26 cellular contexts compared by ENCODE assay signal in the genomic region with DNA sequence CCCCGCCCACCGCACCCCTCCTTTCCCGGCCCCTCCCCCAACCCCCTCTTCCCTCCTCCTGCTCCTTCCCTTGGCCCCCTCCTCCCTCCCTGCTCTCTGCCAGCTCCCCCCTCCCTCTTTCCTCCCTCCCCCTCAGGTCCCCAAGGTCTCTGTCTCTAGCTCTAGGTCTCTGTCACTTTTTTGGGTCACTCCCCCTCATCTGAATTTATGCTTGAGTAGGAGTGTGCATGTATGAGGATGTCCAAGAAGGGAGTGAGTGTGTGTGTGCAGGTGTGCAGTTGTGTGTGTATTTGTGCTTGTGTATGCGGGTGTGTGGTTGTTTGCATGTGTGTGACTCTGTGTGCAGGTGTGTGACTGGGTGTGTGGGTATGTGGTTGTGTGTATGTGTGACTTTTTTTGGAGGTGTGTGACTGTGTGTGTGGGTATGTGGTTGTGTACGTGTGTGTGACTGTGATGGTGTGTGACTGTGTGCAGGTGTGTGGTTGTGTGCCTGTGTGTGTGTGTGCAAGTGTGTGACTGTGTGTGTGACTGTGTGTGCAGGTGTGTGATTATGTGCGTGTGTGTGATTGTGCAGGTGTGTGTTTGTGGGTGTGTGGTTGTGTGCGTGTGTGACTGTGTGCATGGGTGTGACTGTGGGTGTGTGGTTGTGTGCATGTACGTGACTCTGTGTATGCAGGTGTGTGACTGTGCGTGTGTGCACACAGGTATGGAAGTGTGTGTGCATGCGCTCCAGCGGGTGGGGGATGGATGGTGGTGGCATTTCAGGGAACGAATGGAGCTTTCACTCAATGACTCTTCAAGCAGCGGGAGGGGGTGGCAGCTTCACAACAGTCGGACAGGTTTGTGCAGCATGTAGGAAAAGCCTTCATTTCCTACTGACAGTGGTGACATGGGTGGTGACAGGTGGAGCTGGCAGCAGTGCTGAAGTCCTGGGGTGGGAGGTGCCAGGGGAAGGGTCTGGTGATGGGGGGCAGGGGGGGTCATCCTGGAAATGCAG. TPM values are rescaled to one million over a fixed set of nuclear protein-coding genes. Genes with fewer than 3 reads are reported as not detected.
A peak's percentile ranks its signal among the peaks of the same experiment; 100 is the strongest.
DNase-seq lines count a peak whose midpoint lies in the region; ATAC-seq, FAIRE-seq and TF ChIP-seq lines count a peak whose summit lies in the region.
"Had no signal": no experiment of that assay in that cellular context is flagged by ENCODE, and none has a peak within 500 bp of the region (broad histone marks: within the 10 kb centered on the region; RNA-seq: fewer than 3 reads in every experiment).

No MANE protein-coding gene starts in this region.

- H3K27me3 Mint-ChIP-seq in activated T-cell treated with anti-CD3 and anti-CD28 coated beads, Interleukin-2, amount 50 U/mL, for 4 hours (ENCODE audit: low read depth), result peaks cover 7% of the 10 kb centered on the region
- H3K27me3 Mint-ChIP-seq: T-helper 17 cell had no signal

- H3K14ac ChIP-seq in neuronal stem cell (ENCODE audit: low read length), result peak overlapping the region; percentile 86

- H3K9me3 ChIP-seq in DND-41 (ENCODE audit: insufficient read depth, low read length, severe bottlenecking), result no peaks in the 10 kb centered on the region
- H3K9me3 ChIP-seq in neuronal stem cell (replicated peaks in 1 of 2; ENCODE audit: control insufficient read depth in 2 of 2, insufficient read depth in 1 of 2, low read depth in 1 of 2, low read length in 2 of 2), result peaks cover 0 to 4% of the 10 kb centered on the region in 2 donors
- H3K9me3 ChIP-seq: left ventricle myocardium inferior, neutrophil, tibial nerve had no signal

- H3K18ac ChIP-seq in neuronal stem cell (ENCODE audit: low read length), result no peak overlapping the region

- 100% methylated on average over 1 of the region's 14 CpGs; no CpG with 5 or more reads in 1 of the 2 donors for WGBS in neuronal stem cell (ENCODE audit: extremely low coverage in 2 of 2, insufficient read length in 2 of 2, insufficient replicate concordance in 1 of 2), 2 donors

- H2BK120ac ChIP-seq in neuronal stem cell (ENCODE audit: low read depth, low read length), result no peak overlapping the region

- no peaks in the 10 kb centered on the region for H3K79me2 ChIP-seq in DND-41 (ENCODE audit: insufficient read depth, low read length)

- peak overlapping the region; percentile 16 for H3K4me3 Mint-ChIP-seq in activated T-cell treated with anti-CD3 and anti-CD28 coated beads, Interleukin-2, amount 50 U/mL, for 4 hours
- H3K4me3 Mint-ChIP-seq: activated CD4-positive, alpha-beta memory T cell treated with anti-CD3 and anti-CD28 coated beads for 36 hours; effector memory CD8-positive, alpha-beta T cell; T-helper 17 cell had no signal

- H2BK15ac ChIP-seq in neuronal stem cell (ENCODE audit: low read length), result peak overlapping the region; percentile 75

- peaks cover 21% of the 10 kb centered on the region for H3K4me1 Mint-ChIP-seq in activated T-cell treated with anti-CD3 and anti-CD28 coated beads, Interleukin-2, amount 50 U/mL, for 4 hours (ENCODE audit: low read depth)

- H2AFZ ChIP-seq in DND-41 (ENCODE audit: low read depth, low read length), result no peak overlapping the region
- no peak overlapping the region for H2AFZ ChIP-seq in neuronal stem cell (ENCODE audit: low read length)

- no peak for ATAC-seq in activated T-cell treated with anti-CD3 and anti-CD28 coated beads, Interleukin-2, amount 50 U/mL, for 4 hours
- ATAC-seq in DND-41 (ENCODE audit: insufficient read depth, low read depth) (0 out of 3 replicates have a peak, but pooled peaks have one; percentile 29), HG03280 (IDR thresholded peaks at IDR 0.05; ENCODE audit: unreplicated experiment) (no peak)
- ATAC-seq: activated CD4-positive, CD25-positive, alpha-beta regulatory T cell treated with anti-CD3 and anti-CD28 coated beads, Interleukin-2, amount 50 U/mL, for 24 hours; effector memory CD8-positive, alpha-beta T cell; T-helper 17 cell had no signal

- no peaks in the 10 kb centered on the region for H3K79me1 ChIP-seq in neuronal stem cell (ENCODE audit: low read depth, low read length)

- FAIRE-seq in bronchial epithelial cell (lab: Jason Lieb, UNC), result peak; percentile 94
- FAIRE-seq: astrocyte, islet of Langerhans, TTC549 had no signal

- H2BK12ac ChIP-seq in neuronal stem cell (ENCODE audit: low read length), result no peak overlapping the region

- H3K36me3 ChIP-seq in DND-41 (ENCODE audit: insufficient read depth, low read length) (no peaks in the 10 kb centered on the region), bronchial epithelial cell (ENCODE audit: control insufficient read depth, insufficient read depth, low read length) (no peaks in the 10 kb centered on the region), neuronal stem cell (replicated peaks in 1 of 2; ENCODE audit: control insufficient read depth in 2 of 2, insufficient read depth in 2 of 2, low read length in 2 of 2) (no peaks in the 10 kb centered on the region)
- H3K36me3 ChIP-seq: left ventricle myocardium inferior, neutrophil, tibial nerve had no signal

- H4K8ac ChIP-seq in neuronal stem cell (ENCODE audit: low read depth, low read length), result no peak overlapping the region

- no peaks in the 10 kb centered on the region; the same call in 1 of the 2 replicates for H4K20me1 ChIP-seq in DND-41 (ENCODE audit: insufficient read depth, low read length)

- H3K4me3 ChIP-seq in DND-41 (ENCODE audit: low read depth in 1 of 2, low read length in 2 of 2), result peak overlapping the region in 1 of 2 experiments; percentile 28; a peak in 2 of 4 replicates
- H3K4me3 ChIP-seq in bronchial epithelial cell (ENCODE audit: low read depth, low read length), result no peak overlapping the region
- peak overlapping the region in 1 of 2 donors; percentile 34 for H3K4me3 ChIP-seq in neuronal stem cell (ENCODE audit: low read length in 2 of 2)
- H3K4me3 ChIP-seq: left ventricle myocardium inferior, SK-N-MC, tibial nerve had no signal

- DNase-seq in activated T-cell treated with anti-CD3 and anti-CD28 coated beads, Interleukin-2, amount 50 U/mL, for 4 hours, result no peak
- no peak for DNase-seq in activated T-cell treated with anti-CD3 and anti-CD28 coated beads, Interleukin-2, amount 50 U/mL, for 48 hours
- DNase-seq in DND-41, result no peak
- no peak for DNase-seq in bronchial epithelial cell (ENCODE audit: low read depth)
- no peak for DNase-seq in neuronal stem cell (ENCODE audit: low spot score)
- no peak for DNase-seq in activated CD4-positive, CD25-positive, alpha-beta regulatory T cell (lab: John Stamatoyannopoulos, UW)
- DNase-seq in DMS 273 treated with DMSO at 0.1 percent for 48 hours (lab: John Stamatoyannopoulos, UW), result no peak
- DNase-seq: DMS153; effector memory CD8-positive, alpha-beta T cell; erythroblast; left ventricle myocardium inferior; mesenchymal stem cell; NCI-H1092; NCI-H1694 treated with DMSO at 0.1 percent for 48 hours; NCI-H526; T-helper 17 cell had no signal

- H4K91ac ChIP-seq in neuronal stem cell (ENCODE audit: low read depth, low read length, poor library complexity), result no peak overlapping the region

- no peaks in the 10 kb centered on the region for H3K36me3 Mint-ChIP-seq in activated T-cell treated with anti-CD3 and anti-CD28 coated beads, Interleukin-2, amount 50 U/mL, for 4 hours (ENCODE audit: insufficient read depth)
- H3K36me3 Mint-ChIP-seq: activated CD4-positive, alpha-beta memory T cell treated with anti-CD3 and anti-CD28 coated beads for 36 hours had no signal

- no peak overlapping the region for H2AK5ac ChIP-seq in neuronal stem cell (ENCODE audit: low read depth, low read length)

- TF ChIP-seq CTCF in DND-41 (IDR thresholded peaks at IDR 0.05; ENCODE audit: borderline replicate concordance, extremely low read depth, low read length, poor library complexity, severe bottlenecking) (no peak), bronchial epithelial cell (IDR thresholded peaks at IDR 0.05; ENCODE audit: insufficient read depth, low read length, severe bottlenecking) (no peak)

- H3K27ac ChIP-seq in DND-41 (ENCODE audit: low read length) (no peak overlapping the region; the same call in 1 of the 2 replicates), neuronal stem cell (replicated peaks; ENCODE audit: low read length) (no peak overlapping the region)
- H3K27ac ChIP-seq: left ventricle myocardium inferior, neutrophil, tibial nerve had no signal

- H3K27me3 ChIP-seq in DND-41 (ENCODE audit: insufficient read depth, low read length, poor library complexity) (no peaks in the 10 kb centered on the region), bronchial epithelial cell (ENCODE audit: control insufficient read depth, insufficient read depth, low read length) (no peaks in the 10 kb centered on the region), neuronal stem cell (ENCODE audit: control insufficient read depth in 3 of 3, insufficient read depth in 3 of 3, low read depth in 1 of 3, low read length in 3 of 3) (peaks cover 0 to 2% (median under 1%) of the 10 kb centered on the region in 3 experiments)

- no peak overlapping the region for H3K9ac ChIP-seq in DND-41 (ENCODE audit: low read depth, low read length)
- H3K9ac ChIP-seq in neuronal stem cell (ENCODE audit: low read depth, low read length, poor library complexity), result peak overlapping the region; percentile 80

- no peak overlapping the region for H3K4ac ChIP-seq in neuronal stem cell (ENCODE audit: low read length)

- no peak overlapping the region for H2BK5ac ChIP-seq in neuronal stem cell (ENCODE audit: low read length)

- H3K4me2 ChIP-seq in DND-41 (ENCODE audit: insufficient read depth, low read length) (peak overlapping the region; percentile 44; the same call in 1 of the 2 replicates), neuronal stem cell (ENCODE audit: insufficient read depth, low read length, poor library complexity, severe bottlenecking) (no peak overlapping the region)

- H3K4me1 ChIP-seq in DND-41 (ENCODE audit: insufficient read depth, low read length), result peaks cover 16% of the 10 kb centered on the region
- peaks cover 0 to 4% of the 10 kb centered on the region in 2 donors for H3K4me1 ChIP-seq in neuronal stem cell (ENCODE audit: control insufficient read depth in 2 of 2, insufficient read depth in 1 of 2, low read depth in 1 of 2, low read length in 2 of 2)
- H3K4me1 ChIP-seq: left ventricle myocardium inferior, tibial nerve had no signal

- no peaks in the 10 kb centered on the region for H3K9me3 Mint-ChIP-seq in activated T-cell treated with anti-CD3 and anti-CD28 coated beads, Interleukin-2, amount 50 U/mL, for 4 hours
- H3K9me3 Mint-ChIP-seq: activated CD4-positive, alpha-beta memory T cell treated with anti-CD3 and anti-CD28 coated beads for 36 hours; activated T-helper 2 cell treated with anti-CD3 and anti-CD28 coated beads, Interferon-gamma antibody, Interleukin-2, Interleukin-4, amounts not matched to agents 10 μg/mL and 5 μg/mL and 100 μg/mL, durations not matched to agents 14 hours and 24 hours and 36 hours; effector memory CD8-positive, alpha-beta T cell had no signal

- peak overlapping the region; percentile 51 for H3K23ac ChIP-seq in neuronal stem cell (ENCODE audit: low read depth, low read length, poor library complexity)

RNA-seq across cellular contexts. Expression of gene CACNA1I, which starts 47.5 kb away (rescaled TPM):
- under 1 TPM; 0.05 to 0.14 (median 0.08) TPM for total RNA-seq in activated T-cell treated with anti-CD3 and anti-CD28 coated beads, Interleukin-2, amount 50 U/mL, for 4 hours
- not detected in 2 replicates for total RNA-seq in bronchial epithelial cell
- polyA plus RNA-seq in neuronal stem cell (2013, experiment 1 of 2), result 0.21 TPM
- 0.18 TPM for polyA plus RNA-seq in neuronal stem cell (2013, experiment 2 of 2)
